In the genomic region with DNA sequence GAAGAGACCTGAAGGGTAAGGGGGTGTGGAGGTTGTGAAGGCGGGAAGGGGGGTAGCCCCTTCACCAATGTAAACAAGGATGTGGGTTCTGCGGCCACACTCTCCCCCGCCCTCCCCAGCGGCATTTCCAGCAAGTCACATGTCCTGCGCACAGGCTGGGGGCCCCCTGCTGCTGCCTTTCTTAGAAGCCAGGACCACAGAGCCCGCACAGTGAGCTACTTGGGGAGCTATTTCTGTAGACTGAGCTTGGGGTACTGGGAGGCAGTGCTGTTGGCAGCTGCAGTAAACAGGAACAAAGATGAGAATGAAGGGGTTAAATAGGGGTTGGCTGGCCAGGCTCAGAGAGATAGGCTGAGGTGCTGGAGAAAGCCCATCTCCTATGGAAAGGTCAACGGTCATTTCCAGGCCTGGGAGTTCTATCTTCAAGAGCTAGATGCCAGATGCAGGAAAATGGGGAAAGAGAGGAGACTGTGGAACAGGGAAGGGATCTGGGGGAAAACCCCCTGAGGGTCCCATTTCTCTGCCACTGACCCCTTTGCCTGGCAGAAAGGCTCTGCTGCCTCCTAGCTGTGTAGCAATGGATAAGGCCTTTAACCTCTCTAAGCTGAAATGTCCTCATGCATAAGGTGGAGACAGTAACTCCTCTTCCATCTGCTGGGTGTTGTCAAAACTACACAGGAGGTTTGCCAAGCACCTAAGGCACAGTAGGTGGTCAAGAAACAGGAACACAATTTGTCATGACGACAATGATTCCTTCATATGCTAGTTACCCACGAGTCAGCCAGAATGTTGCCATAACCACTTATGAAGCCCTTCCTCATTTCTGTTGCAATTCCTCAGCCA, we compare ENCODE assay signal across 8 cellular contexts. TPM values are rescaled to one million over a fixed set of nuclear protein-coding genes. Genes with fewer than 3 reads are reported as not detected.
A peak's percentile ranks its signal among the peaks of the same experiment; 100 is the strongest.
DNase-seq lines count a peak whose midpoint lies in the region; ATAC-seq, FAIRE-seq and TF ChIP-seq lines count a peak whose summit lies in the region.

No MANE protein-coding gene starts in this region.

- no peak overlapping the region for H2AFZ ChIP-seq in SK-N-SH (ENCODE audit: low read depth)

- H3K4me1 ChIP-seq in small intestine (ENCODE audit: control insufficient read depth in 2 of 2, insufficient read depth in 1 of 2, low read depth in 1 of 2, low read length in 1 of 2) = peaks cover 3 to 4% of the 10 kb centered on the region in 2 donors
- no peaks in the 10 kb centered on the region for H3K4me1 ChIP-seq in SK-N-SH (ENCODE audit: control insufficient read depth in 1 of 2, insufficient read depth in 2 of 2, low read depth in 1 of 2, low read length in 1 of 2)

- peak; percentile 52 for ATAC-seq in GM21423 (IDR thresholded peaks at IDR 0.05; ENCODE audit: unreplicated experiment)

- peaks cover 9% of the 10 kb centered on the region for H3K27me3 Mint-ChIP-seq in IgD-negative memory B cell

- peak; percentile 34 for TF ChIP-seq POLR2A in erythroblast (IDR thresholded peaks at IDR 0.05; ENCODE audit: low read length)
- TF ChIP-seq POLR2A in H54 (IDR thresholded peaks at IDR 0.05; ENCODE audit: low read depth, low read length) = no peak

- H3K27ac ChIP-seq in small intestine (ENCODE audit: low read depth in 1 of 2, low read length in 1 of 2) (peak overlapping the region in 1 of 2 donors; percentile 78), SK-N-SH (ENCODE audit: low read depth in 2 of 2, low read length in 1 of 2) (no peak overlapping the region)

- 32 to 48% (median 33%) methylated on average over 8 to 9 of the region's 9 CpGs for WGBS in small intestine, 3 donors
- WGBS in SK-N-SH (ENCODE audit: low lambda C conversion rate) = 84% methylated on average over 5 of the region's 9 CpGs

- no peak for TF ChIP-seq RAD21 in SK-N-SH (IDR thresholded peaks at IDR 0.05; ENCODE audit: low read length)

- peaks cover 38% of the 10 kb centered on the region; the same call in 1 of the 2 replicates for H3K79me2 ChIP-seq in SK-N-SH (ENCODE audit: insufficient read depth)

- CTCF ChIA-PET in SK-N-SH (lab: Yijun Ruan, JAX) = interaction anchor here (1.2 to 2.2 kb wide), 2 partner anchors 9 to 46 kb away, joined by 3 to 8 read pairs; no protein-coding TSS in a partner anchor

- H3K4me3 ChIP-seq in small intestine (ENCODE audit: low read depth in 1 of 2, low read length in 2 of 2) = no peak overlapping the region
- no peak overlapping the region for H3K4me3 ChIP-seq in SK-N-SH (ENCODE audit: low read depth in 2 of 2, low read length in 1 of 2)

- no peaks in the 10 kb centered on the region for H3F3A ChIP-seq in SK-N-SH (replicated peaks; ENCODE audit: insufficient read depth)

- POLR2A ChIA-PET in SK-N-SH (lab: Yijun Ruan, JAX) = no interaction called here

- H3K36me3 ChIP-seq in small intestine (ENCODE audit: control insufficient read depth in 2 of 2, insufficient read depth in 2 of 2, low read length in 2 of 2) (peaks cover 0 to 3% of the 10 kb centered on the region in 2 donors), SK-N-SH (replicated peaks in 1 of 2; ENCODE audit: control insufficient read depth in 1 of 2, insufficient read depth in 2 of 2, low read length in 1 of 2) (peaks cover 19 to 39% of the 10 kb centered on the region in 2 experiments)

- no peaks in the 10 kb centered on the region for H3K9me2 ChIP-seq in SK-N-SH

- no peak overlapping the region for H3K9ac ChIP-seq in SK-N-SH

- peak overlapping the region; percentile 77 to 89 (median 84) for H3K4me3 Mint-ChIP-seq in IgD-negative memory B cell

- peak overlapping the region; percentile 98 to 99 (median 99) for H3K27ac Mint-ChIP-seq in IgD-negative memory B cell

- peaks cover 22% of the 10 kb centered on the region for H3K36me3 Mint-ChIP-seq in IgD-negative memory B cell

- H3K4me1 Mint-ChIP-seq in IgD-negative memory B cell = peaks cover 56 to 80% (median 78%) of the 10 kb centered on the region in 3 donors

- FAIRE-seq in D721Med (lab: Jason Lieb, UNC) (peak; percentile 46), small intestine (lab: Jason Lieb, UNC) (no peak), H54 (lab: Jason Lieb, UNC) (no peak)

- H3K27me3 ChIP-seq in small intestine (ENCODE audit: control insufficient read depth in 2 of 2, insufficient read depth in 2 of 2, low read length in 2 of 2) (no peaks in the 10 kb centered on the region), SK-N-SH (ENCODE audit: insufficient read depth) (no peaks in the 10 kb centered on the region)

- TF ChIP-seq CTCF in D721Med (IDR thresholded peaks at IDR 0.05; ENCODE audit: insufficient read depth, missing control alignments) (no peak), SK-N-SH (IDR thresholded peaks at IDR 0.05) (no peak)

- H4K20me1 ChIP-seq in SK-N-SH (ENCODE audit: insufficient read depth) = peaks cover 61% of the 10 kb centered on the region

- H3K9me3 Mint-ChIP-seq in IgD-negative memory B cell = peaks cover 0 to 2% (median 0%) of the 10 kb centered on the region in 3 donors

- H3K9me3 ChIP-seq in small intestine (ENCODE audit: control insufficient read depth, low read depth) = no peaks in the 10 kb centered on the region
- H3K9me3 ChIP-seq in SK-N-SH = no peaks in the 10 kb centered on the region

- DNase-seq in D721Med (ENCODE audit: insufficient read length, low spot score) = no peak
- peak; percentile 88 to 91 for DNase-seq in activated CD4-positive, alpha-beta T cell treated with anti-CD3 and anti-CD28 coated beads, Interleukin-2, amount 50 U/mL, for 48 hours
- DNase-seq in erythroblast (lab: John Stamatoyannopoulos, UW) = peak; percentile 65 to 67
- peak; percentile 57 for DNase-seq in small intestine
- DNase-seq in SK-N-SH = no peak
- no peak for DNase-seq in H54 (ENCODE audit: insufficient read length, low spot score)

- TF ChIP-seq EP300 in SK-N-SH (IDR thresholded peaks at IDR 0.05; ENCODE audit: borderline replicate concordance in 1 of 2, low read depth in 1 of 2, low read length in 1 of 2) = no peak

- H3K4me2 ChIP-seq in SK-N-SH = no peak overlapping the region

TF ChIP-seq in SK-N-SH, 30 proteins besides CTCF, POLR2A, EP300 and RAD21 (continues in another document):
- TF ChIP-seq JUND (IDR thresholded peaks at IDR 0.05) (no peak), NRF1 (IDR thresholded peaks at IDR 0.05; ENCODE audit: low read depth, low read length) (no peak), FOXJ3 (CRISPR knock-in tag; IDR thresholded peaks at IDR 0.05) (no peak), MAX (IDR thresholded peaks at IDR 0.05; ENCODE audit: low read depth) (no peak), NFIC (IDR thresholded peaks at IDR 0.05; ENCODE audit: borderline replicate concordance) (no peak), RCOR1 (IDR thresholded peaks at IDR 0.05; ENCODE audit: low read length) (no peak), SMC3 (IDR thresholded peaks at IDR 0.05; ENCODE audit: low read depth, low read length) (no peak), TAF1 (IDR thresholded peaks at IDR 0.05; ENCODE audit: borderline replicate concordance, low read depth, low read length) (no peak)
- TF ChIP-seq, protein P1, sequence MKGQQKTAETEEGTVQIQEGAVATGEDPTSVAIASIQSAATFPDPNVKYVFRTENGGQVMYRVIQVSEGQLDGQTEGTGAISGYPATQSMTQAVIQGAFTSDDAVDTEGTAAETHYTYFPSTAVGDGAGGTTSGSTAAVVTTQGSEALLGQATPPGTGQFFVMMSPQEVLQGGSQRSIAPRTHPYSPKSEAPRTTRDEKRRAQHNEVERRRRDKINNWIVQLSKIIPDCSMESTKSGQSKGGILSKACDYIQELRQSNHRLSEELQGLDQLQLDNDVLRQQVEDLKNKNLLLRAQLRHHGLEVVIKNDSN (IDR thresholded peaks at IDR 0.05; ENCODE audit: borderline replicate concordance, low read depth) = no peak
- TF ChIP-seq, protein P2, sequence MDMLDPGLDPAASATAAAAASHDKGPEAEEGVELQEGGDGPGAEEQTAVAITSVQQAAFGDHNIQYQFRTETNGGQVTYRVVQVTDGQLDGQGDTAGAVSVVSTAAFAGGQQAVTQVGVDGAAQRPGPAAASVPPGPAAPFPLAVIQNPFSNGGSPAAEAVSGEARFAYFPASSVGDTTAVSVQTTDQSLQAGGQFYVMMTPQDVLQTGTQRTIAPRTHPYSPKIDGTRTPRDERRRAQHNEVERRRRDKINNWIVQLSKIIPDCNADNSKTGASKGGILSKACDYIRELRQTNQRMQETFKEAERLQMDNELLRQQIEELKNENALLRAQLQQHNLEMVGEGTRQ (IDR thresholded peaks at IDR 0.05; ENCODE audit: borderline replicate concordance, low read depth, low read length) = no peak

RNA-seq across cellular contexts. Expression of gene PIM2, which starts 18.5 kb away (rescaled TPM):
- polyA plus RNA-seq in IgD-negative memory B cell (216 TPM), small intestine (10 to 100 TPM in 2 of 3 donors, 1 to 10 TPM in 1; 2.9 to 35.1 (median 10.1) TPM), SK-N-SH (2012; rRNA removed) (12.3 and 14.5 TPM in 2 replicates)
- polyA plus RNA-seq in SK-N-SH (2012; cell fraction: cytosol; rRNA removed) = 8.6 and 9.4 TPM in 2 replicates
- 25.4 and 34.3 TPM in 2 replicates for polyA plus RNA-seq in SK-N-SH (2012; cell fraction: nucleus; rRNA removed)

RNA-seq across cellular contexts. Expression of gene OTUD5, which starts 20.1 kb away (rescaled TPM):
- polyA plus RNA-seq in IgD-negative memory B cell (30.2 TPM), small intestine (10 to 100 TPM; 28.3 to 57.5 (median 37.0) TPM), SK-N-SH (2012; rRNA removed) (90.4 and 97.0 TPM in 2 replicates)
- polyA plus RNA-seq in SK-N-SH (2012; cell fraction: cytosol; rRNA removed) = 56.0 and 68.5 TPM in 2 replicates
- polyA plus RNA-seq in SK-N-SH (2012; cell fraction: nucleus; rRNA removed) = 173 and 194 TPM in 2 replicates

RNA-seq across cellular contexts. Expression of gene SLC35A2, which starts 25.8 kb away (rescaled TPM):
- polyA plus RNA-seq in IgD-negative memory B cell (9.6 TPM), small intestine (10 to 100 TPM in 1 of 3 donors, 1 to 10 TPM in 2; 8.1 to 31.5 (median 9.7) TPM), SK-N-SH (2012; rRNA removed) (71.3 and 79.3 TPM in 2 replicates)
- 44.0 and 51.9 TPM in 2 replicates for polyA plus RNA-seq in SK-N-SH (2012; cell fraction: cytosol; rRNA removed)
- polyA plus RNA-seq in SK-N-SH (2012; cell fraction: nucleus; rRNA removed) = 59.9 and 70.5 TPM in 2 replicates

RNA-seq across cellular contexts. Expression of gene KCND1, which starts 34.4 kb away (rescaled TPM):
- polyA plus RNA-seq in IgD-negative memory B cell (0.13 TPM), small intestine (1 to 10 TPM in 1 of 3 donors, under 1 TPM in 2; 0.27 to 1.1 (median 0.45) TPM), SK-N-SH (2012; rRNA removed) (0.99 and 1.2 TPM in 2 replicates)
- polyA plus RNA-seq in SK-N-SH (2012; cell fraction: cytosol; rRNA removed) = 0.68 and 0.93 TPM in 2 replicates
- polyA plus RNA-seq in SK-N-SH (2012; cell fraction: nucleus; rRNA removed) = 5.7 TPM in 2 replicates

RNA-seq across cellular contexts. Expression of gene PQBP1, which starts 39.6 kb away (rescaled TPM):
- 99.8 TPM for polyA plus RNA-seq in IgD-negative memory B cell
- polyA plus RNA-seq in small intestine = 100 to 1,000 TPM in 2 of 3 donors, 10 to 100 TPM in 1; 77.8 to 186 (median 125) TPM
- polyA plus RNA-seq in SK-N-SH (2012; rRNA removed) = 67.2 and 113 TPM in 2 replicates
- polyA plus RNA-seq in SK-N-SH (2012; cell fraction: cytosol; rRNA removed) = 68.1 and 75.0 TPM in 2 replicates
- 175 and 179 TPM in 2 replicates for polyA plus RNA-seq in SK-N-SH (2012; cell fraction: nucleus; rRNA removed)

Comparison
In these comparisons a context has a peak if more than half of its experiments do, and no peak if none do; other contexts are left out.
1. DNase-seq: peak in activated CD4-positive, alpha-beta T cell treated with anti-CD3 and anti-CD28 coated beads, Interleukin-2, amount 50 U/mL, for 48 hours (2 of 2), erythroblast (2 of 2) and small intestine (single experiment); none in D721Med (single experiment), SK-N-SH (single experiment) and H54 (single experiment).